ENCODE assay signal across 28 cellular contexts in genomic region chr6:3449321-3449720, GRCh38.
"Had no signal": no experiment of that assay in that cellular context is flagged by ENCODE, and none has a peak within 500 bp of the region (broad histone marks: within the 10 kb centered on the region; RNA-seq: fewer than 3 reads in every experiment).

No MANE protein-coding gene starts in this region.

- H3K27ac ChIP-seq: colonic mucosa, epithelial cell of prostate, gastrocnemius medialis, heart left ventricle, left lung, prostate gland, sigmoid colon, transverse colon, upper lobe of right lung, uterus had no signal

- H3K9me3 Mint-ChIP-seq: dendritic cell treated with granulocyte-macrophage colony-stimulating factor and Interleukin-4, amounts not matched to agents 40 ng/mL and 50 ng/mL, for 4 days; mesothelial cell of epicardium; stimulated activated effector memory CD8-positive, alpha-beta T cell treated with anti-CD3 and anti-CD28 coated beads, Interleukin-12 subunit alpha, Interleukin-12 subunit beta, amount 100 ng/mL, for 72 hours had no signal

- H3K27ac Mint-ChIP-seq: dendritic cell treated with granulocyte-macrophage colony-stimulating factor and Interleukin-4, amounts not matched to agents 40 ng/mL and 50 ng/mL, for 4 days; endodermal cell; mesothelial cell of epicardium; naive B cell; nephron progenitor cell; stimulated activated effector memory CD8-positive, alpha-beta T cell treated with anti-CD3 and anti-CD28 coated beads, Interleukin-12 subunit alpha, Interleukin-12 subunit beta, amount 100 ng/mL, for 72 hours had no signal

- H3K9me3 ChIP-seq: colonic mucosa, gastrocnemius medialis, heart left ventricle, left lung, mucosa of descending colon, prostate gland, sigmoid colon, transverse colon, upper lobe of right lung, uterus had no signal

- H3K4me3 ChIP-seq: colonic mucosa, gastrocnemius medialis, heart left ventricle, left lung, mucosa of descending colon, prostate gland, sigmoid colon, transverse colon, upper lobe of right lung, uterus had no signal

- H3K4me3 Mint-ChIP-seq: dendritic cell treated with granulocyte-macrophage colony-stimulating factor and Interleukin-4, amounts not matched to agents 40 ng/mL and 50 ng/mL, for 4 days; endodermal cell; mesothelial cell of epicardium; naive B cell; nephron progenitor cell; stimulated activated effector memory CD8-positive, alpha-beta T cell treated with anti-CD3 and anti-CD28 coated beads, Interleukin-12 subunit alpha, Interleukin-12 subunit beta, amount 100 ng/mL, for 72 hours had no signal

- H3K4me1 ChIP-seq: left lung, prostate gland, upper lobe of right lung, uterus had no signal

- H3K36me3 Mint-ChIP-seq: stimulated activated effector memory CD8-positive, alpha-beta T cell treated with anti-CD3 and anti-CD28 coated beads, Interleukin-12 subunit alpha, Interleukin-12 subunit beta, amount 100 ng/mL, for 72 hours had no signal

- H3K4me1 Mint-ChIP-seq: stimulated activated effector memory CD8-positive, alpha-beta T cell treated with anti-CD3 and anti-CD28 coated beads, Interleukin-12 subunit alpha, Interleukin-12 subunit beta, amount 100 ng/mL, for 72 hours had no signal

- H3K36me3 ChIP-seq: colonic mucosa, gastrocnemius medialis, heart left ventricle, left lung, prostate gland, sigmoid colon, transverse colon, upper lobe of right lung, uterus had no signal

- H3K27me3 ChIP-seq: colonic mucosa, gastrocnemius medialis, sigmoid colon, transverse colon, uterus had no signal

- ATAC-seq: esophagus mucosa; gastrocnemius medialis; heart left ventricle; left cardiac atrium; left lung; mucosa of descending colon; right cardiac atrium; stimulated activated effector memory CD8-positive, alpha-beta T cell treated with anti-CD3 and anti-CD28 coated beads, Interleukin-12 subunit alpha, Interleukin-12 subunit beta, amount 100 ng/mL, for 72 hours; upper lobe of right lung had no signal

- DNase-seq: colonic mucosa; effector CD8-positive, alpha-beta T cell; endodermal cell; foreskin fibroblast; gastrocnemius medialis; heart left ventricle; hippocampal formation; left cardiac atrium; left lung; mesenchymal stem cell; mucosa of descending colon; naive B cell; nephron progenitor cell; nucleus accumbens; right cardiac atrium; sigmoid colon; stimulated activated CD4-positive, alpha-beta T cell treated with anti-CD3 and anti-CD28 coated beads, Interleukin-2, amount 100 ng/mL, for 24 hours; stimulated activated CD4-positive, alpha-beta T cell treated with anti-CD3 and anti-CD28 coated beads, Interleukin-4, amount 100 ng/mL, for 24 hours; stimulated activated naive CD4-positive, alpha-beta T cell treated with Interleukin-2 at 50 U/mL for 16 hours; transverse colon; upper lobe of right lung; uterus had no signal
